Comparison of ENCODE assay signal across 14 cellular contexts in genomic region chr4:186203391-186203802, GRCh38. TPM values are rescaled to one million over a fixed set of nuclear protein-coding genes. Genes with fewer than 3 reads are reported as not detected.
DNase-seq lines count a peak whose midpoint lies in the region; ATAC-seq and TF ChIP-seq lines count a peak whose summit lies in the region.
"Had no signal": no experiment of that assay in that cellular context is flagged by ENCODE, and none has a peak within 500 bp of the region (broad histone marks: within the 10 kb centered on the region; RNA-seq: fewer than 3 reads in every experiment).

No MANE protein-coding gene starts in this region.

- H3K4me3 ChIP-seq in fibroblast of lung (replicated peaks in 1 of 4; ENCODE audit: control extremely low read depth in 1 of 4, insufficient read depth in 1 of 4, low read depth in 3 of 4, low read length in 4 of 4), result peak overlapping the region in 2 of 4 experiments; percentile 50 to 58
- H3K4me3 ChIP-seq in skeletal muscle satellite cell (ENCODE audit: low read length), result peak overlapping the region; percentile 52
- H3K4me3 ChIP-seq: A549 had no signal

- H3K9ac ChIP-seq in fibroblast of lung (ENCODE audit: insufficient read depth, low read length) (no peak overlapping the region), skeletal muscle satellite cell (ENCODE audit: low read depth, low read length) (peak overlapping the region; percentile 44)

- H2AFZ ChIP-seq in fibroblast of lung (ENCODE audit: low read length), result peak overlapping the region; percentile 57

- DNase-seq in NCI-H526 (lab: John Stamatoyannopoulos, UW), result peak; percentile 38 to 46
- no peak for DNase-seq in NCI-H526 treated with DMSO at 0.1 percent for 48 hours (lab: John Stamatoyannopoulos, UW)
- DNase-seq in fibroblast of lung (ENCODE audit: low read depth in 2 of 2), result peak in 1 of 2 donors; percentile 25
- no peak for DNase-seq in stimulated activated CD4-positive, alpha-beta T cell treated with anti-CD3 and anti-CD28 coated beads, Interleukin-12 subunit alpha, Interleukin-12 subunit beta, amount 100 ng/mL, for 4 hours
- DNase-seq in SIG-M5 (lab: John Stamatoyannopoulos, UW), result no peak
- DNase-seq in HuH-7 (ENCODE audit: low spot score), result no peak
- DNase-seq: activated CD4-positive, alpha-beta T cell treated with anti-CD3 and anti-CD28 coated beads for 4 hours; effector CD4-positive, alpha-beta T cell; GF-D8; NCI-H2171 treated with DMSO at 0.1 percent for 48 hours had no signal

- no peaks in the 10 kb centered on the region for H4K20me1 ChIP-seq in fibroblast of lung (ENCODE audit: control insufficient read depth, extremely low read depth, insufficient read depth, low read length)

- H3K27ac ChIP-seq in fibroblast of lung (ENCODE audit: insufficient read depth, low read length), result no peak overlapping the region
- H3K27ac ChIP-seq: A549 had no signal

- H3K9me3 ChIP-seq in fibroblast of lung (ENCODE audit: control insufficient read depth, insufficient read depth, low read depth, low read length) (no peaks in the 10 kb centered on the region), skeletal muscle satellite cell (replicated peaks; ENCODE audit: low read length) (no peaks in the 10 kb centered on the region)
- H3K9me3 ChIP-seq: A549 had no signal

- no peaks in the 10 kb centered on the region for H3K27me3 ChIP-seq in fibroblast of lung (ENCODE audit: control insufficient read depth, insufficient read depth, low read length)
- no peaks in the 10 kb centered on the region for H3K27me3 ChIP-seq in skeletal muscle satellite cell (ENCODE audit: control insufficient read depth, insufficient read depth, low read length)

- H3K79me2 ChIP-seq in fibroblast of lung (ENCODE audit: control insufficient read depth, insufficient read depth, low read length), result no peaks in the 10 kb centered on the region

- TF ChIP-seq CTCF in fibroblast of lung (conservative IDR thresholded peaks at IDR 0.05 in 1 of 2, IDR thresholded peaks at IDR 0.05 in 1 of 2; ENCODE audit: low read depth in 1 of 2, low read length in 2 of 2), result no peak

- 0 out of 3 replicates have a peak, but pooled peaks have one; percentile 14 for ATAC-seq in SK-N-SH treated with all-trans-retinoic acid at 6 μM for 48 hours
- ATAC-seq: A549, Right ventricle myocardium inferior had no signal

- H3K4me2 ChIP-seq in fibroblast of lung (ENCODE audit: extremely low read depth, insufficient read depth, low read length), result peak overlapping the region; percentile 66
- H3K4me2 ChIP-seq in skeletal muscle satellite cell (ENCODE audit: low read length), result peak overlapping the region; percentile 39
- H3K4me2 ChIP-seq: A549 had no signal

- peaks cover 4% of the 10 kb centered on the region for H3K4me1 ChIP-seq in fibroblast of lung (ENCODE audit: control insufficient read depth, extremely low read depth, insufficient read depth, low read length)
- no peaks in the 10 kb centered on the region for H3K4me1 ChIP-seq in skeletal muscle satellite cell (ENCODE audit: control insufficient read depth, insufficient read depth, low read length)
- H3K4me1 ChIP-seq: A549 had no signal

- no peaks in the 10 kb centered on the region for H3K36me3 ChIP-seq in fibroblast of lung (ENCODE audit: control insufficient read depth, insufficient read depth, low read length)
- no peaks in the 10 kb centered on the region for H3K36me3 ChIP-seq in skeletal muscle satellite cell (ENCODE audit: insufficient read depth, low read length)

TF ChIP-seq in SK-N-SH treated with all-trans-retinoic acid at 6 μM for 48 hours, 23 proteins besides CTCF, POLR2A, EP300 and RAD21:
- TF ChIP-seq TCF4 (CRISPR knock-in tag; IDR thresholded peaks at IDR 0.05; ENCODE audit: borderline replicate concordance), result no peak
- TF ChIP-seq ESRRG (CRISPR knock-in tag; IDR thresholded peaks at IDR 0.05), result no peak
- TF ChIP-seq CSRNP3 (CRISPR knock-in tag; IDR thresholded peaks at IDR 0.05), result no peak
- no peak for TF ChIP-seq ZNF565 (CRISPR knock-in tag; conservative IDR thresholded peaks at IDR 0.05; ENCODE audit: low read depth)
- no peak for TF ChIP-seq TOX (CRISPR knock-in tag; IDR thresholded peaks at IDR 0.05; ENCODE audit: borderline replicate concordance)
- TF ChIP-seq ISL1 (CRISPR knock-in tag; IDR thresholded peaks at IDR 0.05), result no peak
- TF ChIP-seq SNAI2 (CRISPR knock-in tag; IDR thresholded peaks at IDR 0.05), result no peak
- TF ChIP-seq BACH2 (CRISPR knock-in tag; IDR thresholded peaks at IDR 0.05; ENCODE audit: borderline replicate concordance), result no peak
TF ChIP-seq in SK-N-SH treated with all-trans-retinoic acid at 6 μM for 48 hours: peak in this region for 0.

RNA-seq across cellular contexts. Expression of gene CYP4V2, which starts 12.0 kb away (rescaled TPM):
- 27.2 and 37.8 TPM in 2 replicates for total RNA-seq in fibroblast of lung
- 8.2 and 17.2 TPM in 2 replicates for polyA plus RNA-seq in fibroblast of lung
- polyA plus RNA-seq in fibroblast of lung (2012), result 4.5 and 9.0 TPM in 2 replicates
- polyA minus RNA-seq in fibroblast of lung (ENCODE audit: low replicate concordance), result 0.86 and 1.7 TPM in 2 replicates
- 6.8 and 12.9 TPM in 2 replicates for total RNA-seq in skeletal muscle satellite cell (2012; rRNA removed)

RNA-seq across cellular contexts. Expression of gene KLKB1, which starts 23.9 kb away (rescaled TPM):
- total RNA-seq in fibroblast of lung, result 0.17 and 0.26 TPM in 2 replicates
- 0.06 TPM in 2 replicates for polyA plus RNA-seq in fibroblast of lung
- not detected in 2 replicates for polyA plus RNA-seq in fibroblast of lung (2012)
- not detected in 2 replicates for polyA minus RNA-seq in fibroblast of lung (ENCODE audit: low replicate concordance)
- total RNA-seq in skeletal muscle satellite cell (2012; rRNA removed), result 0.25 TPM in 1 of 2 replicates, not detected in the other

Comparison
In these comparisons a context has a peak if more than half of its experiments do, and no peak if none do; other contexts are left out.
1. DNase-seq: peak in NCI-H526 (2 of 2); none in NCI-H526 treated with DMSO at 0.1 percent for 48 hours (single experiment), stimulated activated CD4-positive, alpha-beta T cell treated with anti-CD3 and anti-CD28 coated beads, Interleukin-12 subunit alpha, Interleukin-12 subunit beta, amount 100 ng/mL, for 4 hours (single experiment), SIG-M5 (single experiment) and HuH-7 (single experiment).